In genomic region chr7:154051006-154051642, GRCh38 we compare ENCODE assay signal across 10 cellular contexts. TPM values are rescaled to one million over a fixed set of nuclear protein-coding genes. Genes with fewer than 3 reads are reported as not detected.
DNase-seq lines count a peak whose midpoint lies in the region; ATAC-seq, FAIRE-seq and TF ChIP-seq lines count a peak whose summit lies in the region.
"Not testable (repeated sequence)": the region's sequence is repeated elsewhere in the genome, so short reads cannot be mapped to it uniquely, and the experiment has no call there.
"Had no signal": no experiment of that assay in that cellular context is flagged by ENCODE, and none has a peak within 500 bp of the region (broad histone marks: within the 10 kb centered on the region; RNA-seq: fewer than 3 reads in every experiment).

No MANE protein-coding gene starts in this region.

- not testable (repeated sequence) for H3K9me3 ChIP-seq in ES-I3 (ENCODE audit: control insufficient read depth, insufficient read depth, low read length); WERI-Rb-1 (ENCODE audit: severe bottlenecking); body of pancreas; HepG2 (ENCODE audit: low read length); pancreas; thyroid gland

- in situ Hi-C loops in HepG2 (cut with HindIII; ENCODE audit: extremely low pct_ligation_motif_present, low pct_unique_long_range_greater_than_20kb) = not testable (repeated sequence)

- intact Hi-C loops in body of pancreas (cut with DNase I); Right ventricle myocardium superior (cut with DNase I); HepG2 (cut with micrococcal nuclease; ENCODE audit: unreplicated experiment); pancreas (cut with DNase I); thyroid gland (cut with DNase I): not testable (repeated sequence)

- not testable (repeated sequence) for FAIRE-seq in HepG2 (lab: Jason Lieb, UNC); pancreas (lab: Jason Lieb, UNC)

- H3K27me3 ChIP-seq in WERI-Rb-1 (ENCODE audit: insufficient read depth, low read depth, severe bottlenecking); body of pancreas; HepG2 (ENCODE audit: control insufficient read depth in 1 of 2, insufficient read depth in 2 of 2, low read length in 2 of 2); pancreas; thyroid gland: not testable (repeated sequence)

- TF ChIP-seq POLR2A in body of pancreas (IDR thresholded peaks at IDR 0.05); HepG2 (IDR thresholded peaks at IDR 0.05; ENCODE audit: insufficient read depth in 1 of 2, low read depth in 2 of 2, low read length in 2 of 2); thyroid gland (IDR thresholded peaks at IDR 0.05): not testable (repeated sequence)

- 0 out of 2 replicates have a peak, but pooled peaks have one; percentile 2 for TF ChIP-seq CTCF in WERI-Rb-1 (IDR thresholded peaks at IDR 0.05; ENCODE audit: low read depth, low read length)
- TF ChIP-seq CTCF in body of pancreas (IDR thresholded peaks at IDR 0.05); HepG2 (CRISPR knock-in tag; IDR thresholded peaks at IDR 0.05); pancreas (IDR thresholded peaks at IDR 0.05); thyroid gland (IDR thresholded peaks at IDR 0.05): not testable (repeated sequence)

- peak overlapping the region; percentile 44; the same call in 1 of the 2 replicates for H3K9ac ChIP-seq in ES-I3 (ENCODE audit: low read depth, low read length)
- not testable (repeated sequence) for H3K9ac ChIP-seq in HepG2 (ENCODE audit: insufficient read depth, low read depth, low read length)

- not testable (repeated sequence) for H3K79me2 ChIP-seq in HepG2 (ENCODE audit: insufficient read depth, low read length)

- ATAC-seq in body of pancreas = peak; percentile 94
- ATAC-seq in Right ventricle myocardium superior (ENCODE audit: poor library complexity) = peak; percentile 98
- ATAC-seq in HepG2 = peak; percentile 97
- peak; percentile 95 to 99 (median 97) for ATAC-seq in pancreas

- whole genome bisulfite sequencing in body of pancreas, 2 donors = 5% methylated on average over 23 of the region's 42 CpGs; no CpG with 5 or more reads in 1 of the 2 donors
- 40% methylated on average over 16 of the region's 42 CpGs for WGBS in HepG2 (ENCODE audit: low lambda C conversion rate)
- 7 to 8% methylated on average over 15 to 22 of the region's 42 CpGs for WGBS in pancreas, 2 donors
- 0 to 15% methylated on average over 4 to 12 of the region's 42 CpGs for WGBS in thyroid gland, 2 donors

- BruUV-seq in HepG2 (replicated peaks; lab: Mats Ljungman, UMichigan) = not testable (repeated sequence)

- peak overlapping the region; percentile 31 for H3K4me3 ChIP-seq in WERI-Rb-1 (ENCODE audit: low read depth, low read length)
- H3K4me3 ChIP-seq in body of pancreas; HepG2 (replicated peaks in 1 of 3; ENCODE audit: insufficient read depth in 1 of 3, low read depth in 2 of 3, low read length in 3 of 3); pancreas: not testable (repeated sequence)
- H3K4me3 ChIP-seq in thyroid gland (replicated peaks in 1 of 3) = peak overlapping the region in 1 of 3 donors; percentile 17

- DNase-seq in NCI-H1930 (lab: John Stamatoyannopoulos, UW) = peak; percentile 22 to 47
- not testable (repeated sequence) for DNase-seq in WERI-Rb-1; body of pancreas; Right ventricle myocardium superior; HepG2 (ENCODE audit: low spot score); pancreas
- peak; percentile 23 to 41 for DNase-seq in thyroid gland

- not testable (repeated sequence) for TF ChIP-seq EP300 in HepG2 (IDR thresholded peaks at IDR 0.05; ENCODE audit: low read depth in 2 of 2, low read length in 2 of 2); HepG2 (CRISPR knock-in tag; IDR thresholded peaks at IDR 0.05; ENCODE audit: borderline replicate concordance)

- H3K4me2 ChIP-seq in HepG2 (ENCODE audit: low read depth, low read length) = not testable (repeated sequence)

- POLR2A ChIA-PET in HepG2 (lab: Yijun Ruan, JAX) = not testable (repeated sequence)

- not testable (repeated sequence) for H4K20me1 ChIP-seq in HepG2 (ENCODE audit: insufficient read depth, low read length)

- H2AFZ ChIP-seq in HepG2 (ENCODE audit: low read length) = not testable (repeated sequence)

- H3K36me3 ChIP-seq in ES-I3 (ENCODE audit: insufficient read depth, low read length); WERI-Rb-1; body of pancreas (replicated peaks in 1 of 2; ENCODE audit: insufficient read depth in 1 of 2, low read depth in 2 of 2); HepG2 (replicated peaks in 1 of 2; ENCODE audit: control insufficient read depth in 1 of 2, insufficient read depth in 2 of 2, low read length in 2 of 2); pancreas; thyroid gland: not testable (repeated sequence)

- not testable (repeated sequence) for TF ChIP-seq RAD21 in HepG2 (CRISPR knock-in tag; IDR thresholded peaks at IDR 0.05)

- not testable (repeated sequence) for H3K4me1 ChIP-seq in ES-I3 (ENCODE audit: insufficient read depth, low read length); body of pancreas; HepG2 (ENCODE audit: insufficient read depth, low read length); pancreas; thyroid gland

- H3K27ac ChIP-seq in WERI-Rb-1; body of pancreas; HepG2 (ENCODE audit: extremely low read length, insufficient read depth, low read length); pancreas; thyroid gland: not testable (repeated sequence)

- CTCF ChIA-PET in HepG2 (lab: Yijun Ruan, JAX; ENCODE audit: low intra/inter-chr PET ratio, low total read pairs) = not testable (repeated sequence)

RNA-seq across cellular contexts. Expression of gene DPP6, which starts 1.1 kb away (rescaled TPM):
- 1 to 10 TPM in 1 of 2 donors, under 1 TPM in 1; 0.99 to 1.8 TPM for total RNA-seq in body of pancreas
- total RNA-seq in Right ventricle myocardium superior = 0.19 TPM
- not detected in 2 replicates for total RNA-seq in HepG2 (2016; rRNA removed; fragmentation: Illumina TruSeq; extraction: Trizol)
- not detected in 2 replicates for total RNA-seq in HepG2 (2016; cell fraction: cytosol; rRNA removed; fragmentation: Illumina TruSeq; extraction: Trizol; ENCODE audit: low read depth)
- not detected in 2 replicates for total RNA-seq in HepG2 (2016; cell fraction: insoluble cytoplasmic fraction; rRNA removed; fragmentation: Illumina TruSeq; extraction: Trizol)
- total RNA-seq in HepG2 (2016; cell fraction: membrane; rRNA removed; fragmentation: Illumina TruSeq; extraction: Trizol) = not detected in 2 replicates
- not detected in 2 replicates for total RNA-seq in HepG2 (2016; cell fraction: nucleus; rRNA removed; fragmentation: Illumina TruSeq; extraction: Trizol)
- polyA plus RNA-seq in HepG2 (2011; rRNA removed) = not detected in 2 replicates
- not detected in 2 replicates for polyA plus RNA-seq in HepG2 (2011; cell fraction: cytosol; rRNA removed)
- polyA plus RNA-seq in HepG2 (2011; cell fraction: nucleus; rRNA removed) = not detected in 2 replicates
- polyA plus RNA-seq in HepG2 (2012) = not detected in 2 replicates
- not detected in 2 replicates for polyA plus RNA-seq in HepG2 (2016; cell fraction: cytosol; fragmentation: Illumina TruSeq; extraction: Trizol; ENCODE audit: low read depth)
- polyA plus RNA-seq in HepG2 (2016; cell fraction: insoluble cytoplasmic fraction; fragmentation: Illumina TruSeq; extraction: Trizol; ENCODE audit: low read depth) = not detected in 2 replicates
- not detected in 2 replicates for polyA plus RNA-seq in HepG2 (2016; cell fraction: membrane; fragmentation: Illumina TruSeq; extraction: Trizol; ENCODE audit: low read depth)
- not detected in 2 replicates for polyA plus RNA-seq in HepG2 (2016; cell fraction: nucleus; fragmentation: Illumina TruSeq; extraction: Trizol; ENCODE audit: insufficient read depth, low read depth)
- not detected in 2 replicates for polyA minus RNA-seq in HepG2 (2011; rRNA and poly(A)+ RNA removed; ENCODE audit: low replicate concordance)
- polyA minus RNA-seq in HepG2 (2011; cell fraction: cytosol; rRNA and poly(A)+ RNA removed) = not detected in 2 replicates
- polyA minus RNA-seq in HepG2 (2011; cell fraction: nucleus; rRNA and poly(A)+ RNA removed) = 0.13 TPM in 1 of 2 replicates, not detected in the other
- total RNA-seq in pancreas = 1 to 10 TPM; 1.0 to 4.8 (median 2.4) TPM
- polyA plus RNA-seq in pancreas = 10 to 100 TPM in 1 of 2 donors, 1 to 10 TPM in 1; 2.2 to 11.2 TPM
- total RNA-seq in thyroid gland = 10 to 100 TPM; 50.7 to 97.7 (median 68.9) TPM
- polyA plus RNA-seq: CD14-positive monocyte, keratinocyte had no signal

Comparison
In these comparisons a context has a peak if more than half of its experiments do, and no peak if none do; other contexts are left out.
1. RNA of gene DPP6, which starts 1.1 kb away (total RNA-seq): 50.7 to 97.7 TPM in thyroid gland; 1.0 to 4.8 TPM in pancreas, 0.99 to 1.8 TPM in body of pancreas, 0.19 TPM in Right ventricle myocardium superior (single experiment) and not detected in HepG2; every median in the first group is over 4 times any median in the second.
2. Peak in every context shown above with its lines, with median percentiles within 50 percentile points of each other: ATAC-seq.